In genomic region chr1:231376875-231377549, GRCh38 we compare ENCODE assay signal across 9 cellular contexts. TPM values are rescaled to one million over a fixed set of nuclear protein-coding genes. Genes with fewer than 3 reads are reported as not detected.
DNase-seq lines count a peak whose midpoint lies in the region; ATAC-seq and TF ChIP-seq lines count a peak whose summit lies in the region.
"Had no signal": no experiment of that assay in that cellular context is flagged by ENCODE, and none has a peak within 500 bp of the region (broad histone marks: within the 10 kb centered on the region; RNA-seq: fewer than 3 reads in every experiment).

No MANE protein-coding gene starts in this region.

- DNase-seq in Right ventricle myocardium inferior (ENCODE audit: missing footprints) = peak; percentile 48
- no peak for DNase-seq in right atrium auricular region (ENCODE audit: low spot score)
- no peak for DNase-seq in activated naive CD8-positive, alpha-beta T cell treated with anti-CD3 and anti-CD28 coated beads, Interleukin-2, amount 50 U/mL, for 24 hours
- no peak for DNase-seq in type B pancreatic cell (ENCODE audit: extremely low spot score, unreplicated experiment)
- no peak for DNase-seq in posterior cingulate gyrus
- DNase-seq in DMS79 treated with DMSO at 0.1 percent for 48 hours (lab: John Stamatoyannopoulos, UW) = no peak

- H3K27ac ChIP-seq in right atrium auricular region = peak overlapping the region in 1 of 2 donors; percentile 15
- H3K27ac ChIP-seq: BLaER1 had no signal

- H3K36me3 ChIP-seq in right atrium auricular region = no peaks in the 10 kb centered on the region

- intact Hi-C loops in Right ventricle myocardium inferior (cut with DNase I) (loop anchor here (5.0 kb wide), 1 partner anchor 35 kb away; no protein-coding TSS in a partner anchor), posterior cingulate gyrus (cut with DNase I) (loop anchor here (5.0 kb wide), 1 partner anchor 35 kb away; no protein-coding TSS in a partner anchor)

- no peak overlapping the region for H3K4me3 ChIP-seq in right atrium auricular region
- H3K4me3 ChIP-seq: BLaER1 had no signal

- H3K4me3 Mint-ChIP-seq in activated naive CD8-positive, alpha-beta T cell treated with anti-CD3 and anti-CD28 coated beads, Interleukin-2, amount 50 U/mL, for 24 hours = no peak overlapping the region
- H3K4me3 Mint-ChIP-seq in stimulated activated memory B cell treated with anti-CD40 and anti-IgM and Interleukin-4, amounts not matched to agents 10 μg/mL and 1 μg/mL and 100 μg/mL, for 72 hours = no peak overlapping the region
- no peak overlapping the region for H3K4me3 Mint-ChIP-seq in type B pancreatic cell

- H3K36me3 Mint-ChIP-seq in activated naive CD8-positive, alpha-beta T cell treated with anti-CD3 and anti-CD28 coated beads, Interleukin-2, amount 50 U/mL, for 24 hours (ENCODE audit: low read depth) = no peaks in the 10 kb centered on the region
- peaks cover 9% of the 10 kb centered on the region for H3K36me3 Mint-ChIP-seq in stimulated activated memory B cell treated with anti-CD40 and anti-IgM and Interleukin-4, amounts not matched to agents 10 μg/mL and 1 μg/mL and 100 μg/mL, for 72 hours
- H3K36me3 Mint-ChIP-seq in type B pancreatic cell = no peaks in the 10 kb centered on the region

- no peaks in the 10 kb centered on the region for H3K27me3 ChIP-seq in right atrium auricular region
- H3K27me3 ChIP-seq: BLaER1 had no signal

- no peaks in the 10 kb centered on the region for H3K9me3 Mint-ChIP-seq in activated naive CD8-positive, alpha-beta T cell treated with anti-CD3 and anti-CD28 coated beads, Interleukin-2, amount 50 U/mL, for 24 hours
- no peaks in the 10 kb centered on the region for H3K9me3 Mint-ChIP-seq in stimulated activated memory B cell treated with anti-CD40 and anti-IgM and Interleukin-4, amounts not matched to agents 10 μg/mL and 1 μg/mL and 100 μg/mL, for 72 hours
- H3K9me3 Mint-ChIP-seq in type B pancreatic cell = no peaks in the 10 kb centered on the region

- TF ChIP-seq CTCF in right atrium auricular region (IDR thresholded peaks at IDR 0.05) (no peak), type B pancreatic cell (conservative IDR thresholded peaks at IDR 0.05) (no peak)

- no peaks in the 10 kb centered on the region for H3K27me3 Mint-ChIP-seq in activated naive CD8-positive, alpha-beta T cell treated with anti-CD3 and anti-CD28 coated beads, Interleukin-2, amount 50 U/mL, for 24 hours
- no peaks in the 10 kb centered on the region for H3K27me3 Mint-ChIP-seq in stimulated activated memory B cell treated with anti-CD40 and anti-IgM and Interleukin-4, amounts not matched to agents 10 μg/mL and 1 μg/mL and 100 μg/mL, for 72 hours
- no peaks in the 10 kb centered on the region for H3K27me3 Mint-ChIP-seq in type B pancreatic cell

- H3K9me3 ChIP-seq in right atrium auricular region = no peaks in the 10 kb centered on the region
- H3K9me3 ChIP-seq: BLaER1 had no signal

- H3K4me1 ChIP-seq in right atrium auricular region = peaks cover 0 to 39% of the 10 kb centered on the region in 2 donors

- H3K4me1 Mint-ChIP-seq in activated naive CD8-positive, alpha-beta T cell treated with anti-CD3 and anti-CD28 coated beads, Interleukin-2, amount 50 U/mL, for 24 hours = peaks cover 35% of the 10 kb centered on the region
- H3K4me1 Mint-ChIP-seq in stimulated activated memory B cell treated with anti-CD40 and anti-IgM and Interleukin-4, amounts not matched to agents 10 μg/mL and 1 μg/mL and 100 μg/mL, for 72 hours = peaks cover 48% of the 10 kb centered on the region
- H3K4me1 Mint-ChIP-seq in type B pancreatic cell (ENCODE audit: unreplicated experiment) = peaks cover 9% of the 10 kb centered on the region

- no peak for ATAC-seq in Right ventricle myocardium inferior
- ATAC-seq in HG03139 (IDR thresholded peaks at IDR 0.05; ENCODE audit: unreplicated experiment) = peak; percentile 65
- ATAC-seq in activated naive CD8-positive, alpha-beta T cell treated with anti-CD3 and anti-CD28 coated beads, Interleukin-2, amount 50 U/mL, for 24 hours = peak; percentile 77
- no peak for ATAC-seq in stimulated activated memory B cell treated with anti-CD40 and anti-IgM and Interleukin-4, amounts not matched to agents 10 μg/mL and 1 μg/mL and 100 μg/mL, for 72 hours

- H3K27ac Mint-ChIP-seq in activated naive CD8-positive, alpha-beta T cell treated with anti-CD3 and anti-CD28 coated beads, Interleukin-2, amount 50 U/mL, for 24 hours = no peak overlapping the region
- H3K27ac Mint-ChIP-seq in stimulated activated memory B cell treated with anti-CD40 and anti-IgM and Interleukin-4, amounts not matched to agents 10 μg/mL and 1 μg/mL and 100 μg/mL, for 72 hours = peak overlapping the region; percentile 32
- H3K27ac Mint-ChIP-seq in type B pancreatic cell = no peak overlapping the region

RNA-seq across cellular contexts. Expression of gene SPRTN, which starts 38.9 kb away (rescaled TPM):
- total RNA-seq in Right ventricle myocardium inferior (6.5 TPM), right atrium auricular region (1 to 10 TPM; 8.9 to 9.1 TPM), type B pancreatic cell (ENCODE audit: low replicate concordance) (12.3 and 14.5 TPM in 2 replicates)

RNA-seq across cellular contexts. Expression of gene EXOC8, which starts 39.4 kb away (rescaled TPM):
- total RNA-seq in Right ventricle myocardium inferior (11.3 TPM), right atrium auricular region (10 to 100 TPM; 10.7 to 11.8 TPM), type B pancreatic cell (ENCODE audit: low replicate concordance) (13.1 and 19.2 TPM in 2 replicates)

RNA-seq across cellular contexts. Expression of gene EGLN1, which starts 45.1 kb away (rescaled TPM):
- total RNA-seq in Right ventricle myocardium inferior (86.0 TPM), right atrium auricular region (10 to 100 TPM; 57.9 to 76.7 TPM), type B pancreatic cell (ENCODE audit: low replicate concordance) (24.2 and 27.2 TPM in 2 replicates)

Comparison
In these comparisons a context has a peak if more than half of its experiments do, and no peak if none do; other contexts are left out.
1. ATAC-seq: peak in HG03139 (single experiment) and activated naive CD8-positive, alpha-beta T cell treated with anti-CD3 and anti-CD28 coated beads, Interleukin-2, amount 50 U/mL, for 24 hours (single experiment); none in Right ventricle myocardium inferior (single experiment) and stimulated activated memory B cell treated with anti-CD40 and anti-IgM and Interleukin-4, amounts not matched to agents 10 μg/mL and 1 μg/mL and 100 μg/mL, for 72 hours (single experiment).